Comparison of ENCODE assay signal across 9 cellular contexts in genomic region chr19:3285647-3286176, GRCh38.
DNase-seq lines count a peak whose midpoint lies in the region; ATAC-seq lines count a peak whose summit lies in the region.
"Had no signal": no experiment of that assay in that cellular context is flagged by ENCODE, and none has a peak within 500 bp of the region (broad histone marks: within the 10 kb centered on the region; RNA-seq: fewer than 3 reads in every experiment).

No MANE protein-coding gene starts in this region.

- H3K4me3 Mint-ChIP-seq in T-helper 2 cell treated with Interferon-gamma antibody and Interleukin-4, amounts not matched to agents 5 μg/mL and 100 μg/mL, for 36 hours: no peak overlapping the region

- no peaks in the 10 kb centered on the region for H3K36me3 Mint-ChIP-seq in T-helper 2 cell treated with Interferon-gamma antibody and Interleukin-4, amounts not matched to agents 5 μg/mL and 100 μg/mL, for 36 hours (ENCODE audit: low read depth)
- H3K36me3 Mint-ChIP-seq: IgD-negative memory B cell had no signal

- DNase-seq in T-helper 2 cell (peak; percentile 16 to 64 (median 31)), iPS-NIHi11 (ENCODE audit: low spot score) (peak; percentile 96), NCI-H1436 (lab: John Stamatoyannopoulos, UW) (no peak), HPDE6-E6E7 (ENCODE audit: extremely low spot score) (no peak)
- DNase-seq in T-helper 2 cell treated with Interferon-gamma antibody and Interleukin-4, amounts not matched to agents 5 μg/mL and 100 μg/mL, for 36 hours (ENCODE audit: low spot score): no peak
- DNase-seq in activated T-helper 9 cell treated with anti-CD3 and anti-CD28 coated beads, Interleukin-2, amount 50 U/mL, for 16 hours (ENCODE audit: low read depth): peak; percentile 37
- DNase-seq in stimulated activated naive CD4-positive, alpha-beta T cell (lab: John Stamatoyannopoulos, UW): peak; percentile 18 to 85 (median 64)

- H3K27ac Mint-ChIP-seq in T-helper 2 cell treated with Interferon-gamma antibody and Interleukin-4, amounts not matched to agents 5 μg/mL and 100 μg/mL, for 36 hours: no peak overlapping the region
- H3K27ac Mint-ChIP-seq: IgD-negative memory B cell had no signal

- H3K27me3 Mint-ChIP-seq in T-helper 2 cell treated with Interferon-gamma antibody and Interleukin-4, amounts not matched to agents 5 μg/mL and 100 μg/mL, for 36 hours (ENCODE audit: low read depth): peaks cover 4% of the 10 kb centered on the region

- peaks cover 4% of the 10 kb centered on the region for H3K4me1 Mint-ChIP-seq in T-helper 2 cell treated with Interferon-gamma antibody and Interleukin-4, amounts not matched to agents 5 μg/mL and 100 μg/mL, for 36 hours (ENCODE audit: low read depth)

- H3K9me3 Mint-ChIP-seq in T-helper 2 cell treated with Interferon-gamma antibody and Interleukin-4, amounts not matched to agents 5 μg/mL and 100 μg/mL, for 36 hours: no peaks in the 10 kb centered on the region

- ATAC-seq in GM19351 (IDR thresholded peaks at IDR 0.05; ENCODE audit: unreplicated experiment): no peak

Comparison
In these comparisons a context has a peak if more than half of its experiments do, and no peak if none do; other contexts are left out.
1. DNase-seq: peak in T-helper 2 cell (5 of 5), activated T-helper 9 cell treated with anti-CD3 and anti-CD28 coated beads, Interleukin-2, amount 50 U/mL, for 16 hours (single experiment), iPS-NIHi11 (single experiment) and stimulated activated naive CD4-positive, alpha-beta T cell (6 of 6); none in T-helper 2 cell treated with Interferon-gamma antibody and Interleukin-4, amounts not matched to agents 5 μg/mL and 100 μg/mL, for 36 hours (single experiment), NCI-H1436 (single experiment) and HPDE6-E6E7 (single experiment).